ENCODE assay signal across 8 cellular contexts in the genomic region with DNA sequence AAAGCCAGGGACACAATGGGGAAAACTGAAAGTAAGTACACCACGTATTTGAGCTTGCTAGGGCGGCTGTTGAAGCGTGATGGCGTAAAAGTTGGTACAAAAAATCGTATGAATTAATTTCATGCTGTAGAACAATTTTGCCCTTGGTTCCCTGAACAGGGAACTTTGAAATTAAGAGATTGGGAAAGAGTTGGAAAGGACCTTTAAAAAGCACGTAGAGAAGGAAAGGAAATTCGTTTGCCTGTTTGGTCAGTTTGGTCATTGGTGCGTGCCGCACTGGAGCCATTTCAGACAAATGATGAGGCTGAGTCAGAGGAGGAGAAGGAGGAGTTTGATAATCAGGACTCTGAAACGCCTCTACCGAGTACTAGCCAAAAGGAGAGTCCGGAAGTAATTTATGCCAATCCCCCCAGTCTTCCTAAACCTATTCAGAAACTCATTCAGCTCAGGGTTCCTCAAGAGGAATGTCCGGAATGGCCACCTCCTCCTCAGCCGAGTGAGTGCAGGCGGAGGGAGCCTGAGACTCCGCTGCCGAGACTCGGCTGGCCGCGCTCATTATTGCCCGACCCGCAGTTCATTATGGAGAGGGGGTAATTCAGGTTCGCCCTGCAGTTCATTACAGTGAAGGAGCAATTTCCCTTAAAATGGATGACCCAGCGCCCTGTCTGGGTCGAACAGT. TPM values are rescaled to one million over a fixed set of nuclear protein-coding genes. Genes with fewer than 3 reads are reported as not detected.
A peak's percentile ranks its signal among the peaks of the same experiment; 100 is the strongest.
DNase-seq lines count a peak whose midpoint lies in the region; ATAC-seq and TF ChIP-seq lines count a peak whose summit lies in the region.

No MANE protein-coding gene starts in this region.

- no peak for TF ChIP-seq CTCF in MCF 10A (IDR thresholded peaks at IDR 0.05; ENCODE audit: unreplicated experiment)
- TF ChIP-seq CTCF in smooth muscle cell (IDR thresholded peaks at IDR 0.05; ENCODE audit: borderline replicate concordance, insufficient read depth, poor library complexity, severe bottlenecking): no peak

- H3K9ac ChIP-seq in HUES64 (ENCODE audit: low read depth, low read length): peak overlapping the region; percentile 82
- H3K9ac ChIP-seq in iPS-20b (ENCODE audit: low read depth, low read length): peak overlapping the region; percentile 83; the same call in 1 of the 2 replicates
- H3K9ac ChIP-seq in smooth muscle cell (ENCODE audit: low read depth): peak overlapping the region; percentile 46

- H3F3A ChIP-seq in smooth muscle cell (ENCODE audit: low read depth): no peaks in the 10 kb centered on the region

- H3K27ac Mint-ChIP-seq in MCF 10A (ENCODE audit: low read depth, unreplicated experiment): peak overlapping the region; percentile 53

- H3K36me3 Mint-ChIP-seq in MCF 10A (ENCODE audit: insufficient read depth, unreplicated experiment): no peaks in the 10 kb centered on the region

- CTCF ChIA-PET in MCF 10A (lab: Yijun Ruan, JAX): interaction anchor here (0.6 to 2.5 kb wide), 19 partner anchors 10 to 722 kb away, joined by 3 to 9 read pairs (median 3); a partner anchor contains a TSS

- H3K36me3 ChIP-seq in HUES64 (ENCODE audit: insufficient read depth, low read length) (no peaks in the 10 kb centered on the region), iPS-20b (ENCODE audit: insufficient read depth, low read depth, low read length) (no peaks in the 10 kb centered on the region), smooth muscle cell (ENCODE audit: low read depth) (no peaks in the 10 kb centered on the region)

- H3K4me1 ChIP-seq in HUES64 (ENCODE audit: insufficient read depth, low read length): peaks cover 9% of the 10 kb centered on the region
- H3K4me1 ChIP-seq in iPS-20b (ENCODE audit: insufficient read depth, low read length): peaks cover 7% of the 10 kb centered on the region; the same call in 1 of the 2 replicates
- no peaks in the 10 kb centered on the region for H3K4me1 ChIP-seq in smooth muscle cell (ENCODE audit: low read depth)

- H3K4me3 ChIP-seq in HUES64 (ENCODE audit: low read length): peak overlapping the region; percentile 72
- peak overlapping the region; percentile 87 for H3K4me3 ChIP-seq in iPS-20b (ENCODE audit: low read length)
- H3K4me3 ChIP-seq in smooth muscle cell: peak overlapping the region; percentile 80

- POLR2A ChIA-PET in MCF 10A (lab: Yijun Ruan, JAX): interaction anchor here (0.6 to 2.2 kb wide), 40 partner anchors 11 to 1168 kb away, joined by 3 to 50 read pairs (median 4); a partner anchor contains a TSS

- TSS peak; percentile 73 for BruUV-seq in MCF 10A (replicated peaks; lab: Mats Ljungman, UMichigan)

- no peaks in the 10 kb centered on the region for H3K9me3 Mint-ChIP-seq in MCF 10A (ENCODE audit: unreplicated experiment)

- H2AFZ ChIP-seq in smooth muscle cell (ENCODE audit: low read depth): peak overlapping the region; percentile 95

- H4K20me1 ChIP-seq in smooth muscle cell (ENCODE audit: low read depth): no peaks in the 10 kb centered on the region

- H3K27me3 ChIP-seq in HUES64 (ENCODE audit: insufficient read depth, low read length) (peaks cover 13% of the 10 kb centered on the region), iPS-20b (ENCODE audit: insufficient read depth, low read length) (peaks cover 15% of the 10 kb centered on the region), smooth muscle cell (ENCODE audit: low read depth) (no peaks in the 10 kb centered on the region)

- ATAC-seq in GM21576 (IDR thresholded peaks at IDR 0.05; ENCODE audit: unreplicated experiment): peak; percentile 81

- no peaks in the 10 kb centered on the region for H3K27me3 Mint-ChIP-seq in MCF 10A (ENCODE audit: insufficient read depth, unreplicated experiment)

- no peaks in the 10 kb centered on the region for H3K9me3 ChIP-seq in HUES64 (ENCODE audit: insufficient read depth, low read depth, low read length)
- no peaks in the 10 kb centered on the region for H3K9me3 ChIP-seq in iPS-20b (ENCODE audit: insufficient read depth, low read depth, low read length)
- H3K9me3 ChIP-seq in smooth muscle cell (replicated peaks; ENCODE audit: low read depth): no peaks in the 10 kb centered on the region

- H3K4me2 ChIP-seq in smooth muscle cell: peak overlapping the region; percentile 82

- no peaks in the 10 kb centered on the region for H3K4me1 Mint-ChIP-seq in MCF 10A (ENCODE audit: insufficient read depth, unreplicated experiment)

- under 1% methylated on average over 25 of the region's 25 CpGs for WGBS in HUES64
- WGBS in smooth muscle cell (ENCODE audit: low lambda C conversion rate): 2% methylated on average over 25 of the region's 25 CpGs

- DNase-seq in GM03348 (ENCODE audit: low spot score): peak; percentile 71
- peak; percentile 79 for DNase-seq in SW480 (ENCODE audit: low spot score)
- peak; percentile 83 for DNase-seq in MCF 10A (ENCODE audit: unreplicated experiment)
- DNase-seq in smooth muscle cell (lab: John Stamatoyannopoulos, UW; ENCODE audit: unreplicated experiment): peak; percentile 17
- no peak for DNase-seq in NCI-H2107 (lab: John Stamatoyannopoulos, UW)

- H3K27ac ChIP-seq in HUES64 (ENCODE audit: low read depth, low read length) (peak overlapping the region; percentile 50), iPS-20b (ENCODE audit: low read length) (no peak overlapping the region), smooth muscle cell (ENCODE audit: low read depth) (peak overlapping the region; percentile 77)

- H3K4me3 Mint-ChIP-seq in MCF 10A (ENCODE audit: unreplicated experiment): peak overlapping the region; percentile 82

- no peaks in the 10 kb centered on the region for H3K79me2 ChIP-seq in smooth muscle cell (ENCODE audit: low read depth)

- intact Hi-C loops in MCF 10A (cut with micrococcal nuclease): loop anchor here (1.0 to 5.0 kb wide), 8 partner anchors 26 to 706 kb away; no protein-coding TSS in a partner anchor

RNA-seq across cellular contexts. Expression of a gene that starts 59.2 kb away (rescaled TPM):
- polyA plus RNA-seq in HUES64 (2013, experiment 1 of 2): 8.0 TPM
- 8.5 TPM for polyA plus RNA-seq in HUES64 (2013, experiment 2 of 2)
- total RNA-seq in MCF 10A (2022) (22.8 and 27.9 TPM in 2 replicates), smooth muscle cell (3.3 and 7.6 TPM in 2 replicates)
- 2.8 and 5.7 TPM in 2 replicates for polyA plus RNA-seq in smooth muscle cell
